Comparison of ENCODE assay signal across 22 cellular contexts in genomic region chr1:26856181-26856580, GRCh38. TPM values are rescaled to one million over a fixed set of nuclear protein-coding genes. Genes with fewer than 3 reads are reported as not detected.
A peak's percentile ranks its signal among the peaks of the same experiment; 100 is the strongest.
DNase-seq lines count a peak whose midpoint lies in the region; ATAC-seq and TF ChIP-seq lines count a peak whose summit lies in the region.
"Had no signal": no experiment of that assay in that cellular context is flagged by ENCODE, and none has a peak within 500 bp of the region (broad histone marks: within the 10 kb centered on the region; RNA-seq: fewer than 3 reads in every experiment).

No MANE protein-coding gene starts in this region.

- H3K4me3 Mint-ChIP-seq in H9 = no peak overlapping the region
- H3K4me3 Mint-ChIP-seq: memory B cell had no signal

- H3K4me2 ChIP-seq in H9 (ENCODE audit: insufficient read depth, insufficient read length, low read length) = no peak overlapping the region

- no peak overlapping the region for H4K91ac ChIP-seq in H9 (ENCODE audit: insufficient read length, low read depth, low read length)

- H3K4me1 ChIP-seq in H9 (ENCODE audit: insufficient read depth, low read length) = no peaks in the 10 kb centered on the region
- peaks cover 53% of the 10 kb centered on the region for H3K4me1 ChIP-seq in RWPE2 (ENCODE audit: insufficient read depth, poor library complexity, severe bottlenecking)
- H3K4me1 ChIP-seq: SJSA1, thyroid gland had no signal

- no peak for TF ChIP-seq CTCF in H9 (conservative IDR thresholded peaks at IDR 0.05)
- no peak for TF ChIP-seq CTCF in RWPE2 (IDR thresholded peaks at IDR 0.05; ENCODE audit: poor library complexity, severe bottlenecking)

- H3K79me2 ChIP-seq in H9 (ENCODE audit: insufficient read depth, low read length) = no peaks in the 10 kb centered on the region

- peaks cover 23% of the 10 kb centered on the region for H3K36me3 ChIP-seq in RWPE2 (ENCODE audit: low read depth)

- ATAC-seq in RWPE2 (ENCODE audit: low read depth) (no peak), left ventricle myocardium superior (no peak), GM19395 (IDR thresholded peaks at IDR 0.05; ENCODE audit: unreplicated experiment) (no peak)
- ATAC-seq: heart left ventricle had no signal

- H3K27me3 Mint-ChIP-seq in H9 (ENCODE audit: low read depth) = no peaks in the 10 kb centered on the region
- H3K27me3 Mint-ChIP-seq: memory B cell had no signal

- H2AK5ac ChIP-seq in H9 (ENCODE audit: insufficient read length, low read length) = no peak overlapping the region

- no peak overlapping the region for H3K4me3 ChIP-seq in RWPE2 (ENCODE audit: severe bottlenecking)
- H3K4me3 ChIP-seq: cardiac muscle cell, heart left ventricle, SJSA1, thyroid gland had no signal

- no peak overlapping the region for H3K56ac ChIP-seq in H9 (ENCODE audit: insufficient read length, low read depth, low read length)

- no CpG with 5 or more reads among the region's 11 CpGs for WGBS in H9 (ENCODE audit: extremely low coverage, insufficient read length, low lambda C conversion rate)

- intact Hi-C loops in left ventricle myocardium superior (cut with micrococcal nuclease) = no loop called here

- H3K27ac Mint-ChIP-seq in H9 = peak overlapping the region in 2 of 3 experiments; percentile 71 to 85; a peak in 2 of 7 replicates
- H3K27ac Mint-ChIP-seq: memory B cell had no signal

- H3K27me3 ChIP-seq in H9 (ENCODE audit: insufficient read depth, low read length) (no peaks in the 10 kb centered on the region), RWPE2 (ENCODE audit: insufficient read depth, poor library complexity, severe bottlenecking) (no peaks in the 10 kb centered on the region)
- H3K27me3 ChIP-seq: cardiac muscle cell, heart left ventricle, SJSA1, thyroid gland had no signal

- H3K9me3 ChIP-seq in H9 (ENCODE audit: control insufficient read depth, low read depth, low read length) = no peaks in the 10 kb centered on the region
- H3K9me3 ChIP-seq in RWPE2 (ENCODE audit: severe bottlenecking) = no peaks in the 10 kb centered on the region
- H3K9me3 ChIP-seq: heart left ventricle, SJSA1, thyroid gland had no signal

- H3K27ac ChIP-seq in H9 (ENCODE audit: insufficient read length, low read depth, low read length) (no peak overlapping the region), RWPE2 (ENCODE audit: poor library complexity, severe bottlenecking) (peak overlapping the region; percentile 98), epithelial cell of prostate (peak overlapping the region; percentile 99)
- H3K27ac ChIP-seq: cardiac muscle cell, heart left ventricle, SJSA1, thyroid gland had no signal

- H2BK120ac ChIP-seq in H9 (ENCODE audit: low read depth, low read length, poor library complexity, severe bottlenecking) = no peak overlapping the region

- H3T11ph ChIP-seq in H9 (ENCODE audit: low read length) = no peak overlapping the region

- no peak overlapping the region for H3K9ac ChIP-seq in H9 (ENCODE audit: extremely low read depth, insufficient read length, low read length)

- no peak overlapping the region for H2BK20ac ChIP-seq in H9 (ENCODE audit: low read depth, low read length, poor library complexity, severe bottlenecking)

- H3K9me3 Mint-ChIP-seq in H9 = no peaks in the 10 kb centered on the region
- H3K9me3 Mint-ChIP-seq: memory B cell had no signal

- no peak overlapping the region for H4K5ac ChIP-seq in H9 (ENCODE audit: insufficient read length, low read depth, low read length)

- H4K20me1 ChIP-seq in H9 (ENCODE audit: control insufficient read depth, insufficient read depth, insufficient read length) = no peaks in the 10 kb centered on the region

- no peak overlapping the region for H4K8ac ChIP-seq in H9 (replicated peaks; ENCODE audit: insufficient read length, low read depth, low read length)

- H3K14ac ChIP-seq in H9 (ENCODE audit: insufficient read depth, low read length) = no peak overlapping the region; the same call in 1 of the 2 replicates

- no peak overlapping the region for H2BK15ac ChIP-seq in H9 (ENCODE audit: low read depth, low read length)

- H3K4ac ChIP-seq in H9 (ENCODE audit: low read depth, low read length) = no peak overlapping the region

- no peaks in the 10 kb centered on the region for H3K79me1 ChIP-seq in H9 (ENCODE audit: insufficient read depth, low read depth, low read length, poor library complexity, severe bottlenecking)

- no peak overlapping the region for H3K23ac ChIP-seq in H9 (ENCODE audit: insufficient read length, low read depth, low read length)

- H3K23me2 ChIP-seq in H9 (ENCODE audit: insufficient read length, low read depth, low read length, poor library complexity, severe bottlenecking) = no peaks in the 10 kb centered on the region

- no peak overlapping the region for H2BK12ac ChIP-seq in H9 (ENCODE audit: insufficient read length, low read depth, low read length)

- no peak overlapping the region for H3K18ac ChIP-seq in H9 (ENCODE audit: insufficient read length, low read depth, low read length)

- H3K36me3 Mint-ChIP-seq in H9 (ENCODE audit: insufficient read depth in 1 of 3, low read depth in 3 of 3) = peaks cover 13 to 36% (median 26%) of the 10 kb centered on the region in 3 experiments; a peak in 6 of 7 replicates

- no peak overlapping the region for H2AFZ ChIP-seq in H9 (ENCODE audit: low read length)

- no peak for DNase-seq in H9
- DNase-seq in RWPE2 (ENCODE audit: low spot score) = no peak
- DNase-seq in epithelial cell of prostate (ENCODE audit: low read depth, low spot score) = no peak
- DNase-seq in retina = peak; percentile 28
- no peak for DNase-seq in left ventricle myocardium superior
- no peak for DNase-seq in SW480 (ENCODE audit: low spot score)
- DNase-seq: activated naive CD4-positive, alpha-beta T cell; amygdala; heart left ventricle; NCI-H1417 treated with DMSO at 0.1 percent for 48 hours; NCI-H2107; NCI-H510A; stimulated activated CD4-positive, alpha-beta T cell treated with anti-CD3 and anti-CD28 coated beads, Interleukin-4, amount 100 ng/mL, for 24 hours; stimulated activated naive CD4-positive, alpha-beta T cell treated with Interleukin-2 at 50 U/mL for 16 hours; T-helper 1 cell; thyroid gland had no signal

- H2BK5ac ChIP-seq in H9 (ENCODE audit: insufficient read length, low read length) = no peak overlapping the region

- H3K4me1 Mint-ChIP-seq in H9 = peaks cover 21 to 24% of the 10 kb centered on the region in 2 experiments
- H3K4me1 Mint-ChIP-seq: memory B cell had no signal

RNA-seq across cellular contexts. Expression of gene SFN, which starts 6.8 kb away (rescaled TPM):
- total RNA-seq in H9 (2021) (3.8 and 4.3 TPM in 2 replicates), left ventricle myocardium superior (not detected)

RNA-seq across cellular contexts. Expression of gene ZDHHC18, which starts 29.7 kb away (rescaled TPM):
- total RNA-seq in H9 (2021) = 33.1 and 38.9 TPM in 2 replicates
- 18.1 TPM for total RNA-seq in left ventricle myocardium superior

RNA-seq across cellular contexts. Expression of gene GPN2, which starts 33.9 kb away (rescaled TPM):
- 44.3 and 47.8 TPM in 2 replicates for total RNA-seq in H9 (2021)
- 16.4 TPM for total RNA-seq in left ventricle myocardium superior

RNA-seq across cellular contexts. Expression of gene GPATCH3, which starts 44.1 kb away (rescaled TPM):
- 19.4 and 21.2 TPM in 2 replicates for total RNA-seq in H9 (2021)
- total RNA-seq in left ventricle myocardium superior = 10.2 TPM

RNA-seq across cellular contexts. Expression of gene NR0B2, which starts 57.6 kb away (rescaled TPM):
- total RNA-seq in H9 (2021) (not detected in 2 replicates), left ventricle myocardium superior (5.3 TPM)
- total RNA-seq: omental fat pad, renal cortical epithelial cell, SJSA1, thyroid gland had no signal
